In the genomic region with DNA sequence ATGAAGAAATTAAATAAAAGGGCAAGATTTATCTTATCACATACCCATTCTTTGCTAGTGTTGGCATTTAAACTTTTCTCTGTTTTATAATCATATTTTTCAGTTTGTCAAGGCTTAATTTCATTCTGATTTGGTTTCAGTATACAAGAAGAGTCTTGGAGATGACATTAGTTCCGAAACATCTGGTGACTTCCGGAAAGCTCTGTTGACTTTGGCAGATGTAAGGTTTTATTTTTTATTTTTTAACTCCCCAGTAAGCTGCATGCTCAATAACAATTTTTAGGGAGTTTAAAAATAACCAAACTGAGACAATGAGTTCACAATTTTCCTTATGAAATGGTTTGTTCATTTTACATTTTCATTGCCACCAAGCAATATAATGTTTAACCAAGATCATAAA, we compare ENCODE assay signal across 19 cellular contexts. TPM values are rescaled to one million over a fixed set of nuclear protein-coding genes. Genes with fewer than 3 reads are reported as not detected.
DNase-seq lines count a peak whose midpoint lies in the region; ATAC-seq, FAIRE-seq and TF ChIP-seq lines count a peak whose summit lies in the region.
"Had no signal": no experiment of that assay in that cellular context is flagged by ENCODE, and none has a peak within 500 bp of the region (broad histone marks: within the 10 kb centered on the region; RNA-seq: fewer than 3 reads in every experiment).

No MANE protein-coding gene starts in this region.

- no peak overlapping the region for H3K4me3 ChIP-seq in esophagus squamous epithelium
- H3K4me3 ChIP-seq in keratinocyte (ENCODE audit: control insufficient read depth in 2 of 3, extremely low read depth in 1 of 3, insufficient read depth in 2 of 3, low read depth in 1 of 3, low read length in 3 of 3), result no peak overlapping the region
- H3K4me3 ChIP-seq in skeletal muscle tissue (ENCODE audit: low read length in 3 of 3), result no peak overlapping the region
- H3K4me3 ChIP-seq: GM12878, HAP-1 had no signal

- H3K27me3 ChIP-seq in esophagus squamous epithelium, result no peaks in the 10 kb centered on the region
- no peaks in the 10 kb centered on the region for H3K27me3 ChIP-seq in keratinocyte (ENCODE audit: control insufficient read depth, extremely low read depth, insufficient read depth, low read length)
- H3K27me3 ChIP-seq in skeletal muscle tissue (ENCODE audit: control insufficient read depth in 3 of 3, insufficient read depth in 3 of 3, low read length in 3 of 3), result no peaks in the 10 kb centered on the region

- H3K4me1 ChIP-seq in esophagus squamous epithelium (peaks cover 0 to 23% (median 0%) of the 10 kb centered on the region in 3 donors), keratinocyte (ENCODE audit: control insufficient read depth, extremely low read depth, insufficient read depth, low read length) (peaks cover 10% of the 10 kb centered on the region), skeletal muscle tissue (ENCODE audit: control insufficient read depth in 3 of 3, insufficient read depth in 3 of 3, low read length in 3 of 3) (peaks cover 0 to 5% (median 4%) of the 10 kb centered on the region in 3 donors)

- H3K27ac Mint-ChIP-seq in activated T-helper 2 cell treated with anti-CD3 and anti-CD28 coated beads, Interferon-gamma antibody, Interleukin-2, Interleukin-4, amounts not matched to agents 10 μg/mL and 5 μg/mL and 100 μg/mL, durations not matched to agents 14 hours and 24 hours and 36 hours, result no peak overlapping the region
- no peak overlapping the region for H3K27ac Mint-ChIP-seq in stimulated activated naive CD8-positive, alpha-beta T cell treated with anti-CD3 and anti-CD28 coated beads, Interleukin-15, amount 100 ng/mL, for 72 hours
- H3K27ac Mint-ChIP-seq in activated CD8-positive, alpha-beta T cell treated with anti-CD3 and anti-CD28 coated beads for 36 hours, result no peak overlapping the region
- H3K27ac Mint-ChIP-seq: CD14-positive monocyte had no signal

- FAIRE-seq in keratinocyte (lab: Jason Lieb, UNC), result no peak

- no peaks in the 10 kb centered on the region for H3K4me1 Mint-ChIP-seq in activated T-helper 2 cell treated with anti-CD3 and anti-CD28 coated beads, Interferon-gamma antibody, Interleukin-2, Interleukin-4, amounts not matched to agents 10 μg/mL and 5 μg/mL and 100 μg/mL, durations not matched to agents 14 hours and 24 hours and 36 hours (ENCODE audit: low read depth)
- H3K4me1 Mint-ChIP-seq in stimulated activated naive CD8-positive, alpha-beta T cell treated with anti-CD3 and anti-CD28 coated beads, Interleukin-15, amount 100 ng/mL, for 72 hours, result no peaks in the 10 kb centered on the region
- H3K4me1 Mint-ChIP-seq in activated CD8-positive, alpha-beta T cell treated with anti-CD3 and anti-CD28 coated beads for 36 hours (ENCODE audit: low read depth), result no peaks in the 10 kb centered on the region
- H3K4me1 Mint-ChIP-seq: CD14-positive monocyte had no signal

- no peaks in the 10 kb centered on the region for H3K36me3 Mint-ChIP-seq in activated T-helper 2 cell treated with anti-CD3 and anti-CD28 coated beads, Interferon-gamma antibody, Interleukin-2, Interleukin-4, amounts not matched to agents 10 μg/mL and 5 μg/mL and 100 μg/mL, durations not matched to agents 14 hours and 24 hours and 36 hours (ENCODE audit: low read depth)
- H3K36me3 Mint-ChIP-seq in activated CD8-positive, alpha-beta T cell treated with anti-CD3 and anti-CD28 coated beads for 36 hours (ENCODE audit: low read depth), result no peaks in the 10 kb centered on the region
- H3K36me3 Mint-ChIP-seq: CD14-positive monocyte had no signal

- ATAC-seq in Right ventricle myocardium superior (ENCODE audit: poor library complexity), result peak; percentile 54
- no peak for ATAC-seq in left cardiac atrium
- ATAC-seq in stimulated activated naive CD8-positive, alpha-beta T cell treated with anti-CD3 and anti-CD28 coated beads, Interleukin-15, amount 100 ng/mL, for 72 hours, result no peak
- ATAC-seq in activated CD8-positive, alpha-beta T cell treated with anti-CD3 and anti-CD28 coated beads for 36 hours, result no peak

- TF ChIP-seq CTCF in esophagus squamous epithelium (IDR thresholded peaks at IDR 0.05) (no peak), keratinocyte (optimal IDR thresholded peaks at IDR 0.05 in 1 of 3, IDR thresholded peaks at IDR 0.05 in 1 of 3, conservative IDR thresholded peaks at IDR 0.05 in 1 of 3; ENCODE audit: extremely low read depth in 1 of 3, insufficient read depth in 2 of 3, low read length in 3 of 3) (no peak)
- no peak for TF ChIP-seq CTCF in activated CD8-positive, alpha-beta T cell treated with anti-CD3 and anti-CD28 coated beads for 36 hours (IDR thresholded peaks at IDR 0.05)

- no peak overlapping the region for H3K4me3 Mint-ChIP-seq in activated T-helper 2 cell treated with anti-CD3 and anti-CD28 coated beads, Interferon-gamma antibody, Interleukin-2, Interleukin-4, amounts not matched to agents 10 μg/mL and 5 μg/mL and 100 μg/mL, durations not matched to agents 14 hours and 24 hours and 36 hours (ENCODE audit: low read depth)
- H3K4me3 Mint-ChIP-seq in stimulated activated naive CD8-positive, alpha-beta T cell treated with anti-CD3 and anti-CD28 coated beads, Interleukin-15, amount 100 ng/mL, for 72 hours, result no peak overlapping the region
- no peak overlapping the region for H3K4me3 Mint-ChIP-seq in activated CD8-positive, alpha-beta T cell treated with anti-CD3 and anti-CD28 coated beads for 36 hours
- H3K4me3 Mint-ChIP-seq: CD14-positive monocyte had no signal

- peak overlapping the region in 3 of 4 donors; percentile 44 to 75 (median 61) for H3K27ac ChIP-seq in esophagus squamous epithelium
- H3K27ac ChIP-seq in keratinocyte (ENCODE audit: control insufficient read depth, insufficient read depth, low read length), result peak overlapping the region; percentile 73
- peak overlapping the region; percentile 50 for H3K27ac ChIP-seq in skeletal muscle tissue (ENCODE audit: low read depth, low read length)

- H3K9ac ChIP-seq in keratinocyte (ENCODE audit: control insufficient read depth, extremely low read depth, insufficient read depth, low read length) (no peak overlapping the region), skeletal muscle tissue (ENCODE audit: low read depth in 1 of 3, low read length in 3 of 3) (no peak overlapping the region)

- H3K9me3 Mint-ChIP-seq in activated T-helper 2 cell treated with anti-CD3 and anti-CD28 coated beads, Interferon-gamma antibody, Interleukin-2, Interleukin-4, amounts not matched to agents 10 μg/mL and 5 μg/mL and 100 μg/mL, durations not matched to agents 14 hours and 24 hours and 36 hours, result no peaks in the 10 kb centered on the region
- no peaks in the 10 kb centered on the region for H3K9me3 Mint-ChIP-seq in stimulated activated naive CD8-positive, alpha-beta T cell treated with anti-CD3 and anti-CD28 coated beads, Interleukin-15, amount 100 ng/mL, for 72 hours
- no peaks in the 10 kb centered on the region for H3K9me3 Mint-ChIP-seq in activated CD8-positive, alpha-beta T cell treated with anti-CD3 and anti-CD28 coated beads for 36 hours
- H3K9me3 Mint-ChIP-seq: CD14-positive monocyte had no signal

- CTCF ChIA-PET in activated CD8-positive, alpha-beta T cell treated with anti-CD3 and anti-CD28 coated beads for 36 hours (lab: Charles Lee), result interaction anchor here (0.9 to 2.1 kb wide), 5 partner anchors 15 to 272 kb away, joined by 3 to 5 read pairs (median 5); no protein-coding TSS in a partner anchor

- no peak overlapping the region for H3K4me2 ChIP-seq in keratinocyte (ENCODE audit: control insufficient read depth, extremely low read depth, insufficient read depth, low read depth, low read length)

- H2AFZ ChIP-seq in keratinocyte (ENCODE audit: control insufficient read depth, low read length), result no peak overlapping the region

- H4K20me1 ChIP-seq in keratinocyte (ENCODE audit: control insufficient read depth, extremely low read depth, insufficient read depth, low read length), result no peaks in the 10 kb centered on the region

- peaks cover 0 to 10% (median 0%) of the 10 kb centered on the region in 3 donors for H3K36me3 ChIP-seq in esophagus squamous epithelium
- H3K36me3 ChIP-seq in keratinocyte (ENCODE audit: control insufficient read depth in 2 of 2, extremely low read depth in 1 of 2, insufficient read depth in 2 of 2, low read length in 2 of 2), result peaks cover 37 to 42% of the 10 kb centered on the region in 2 experiments
- no peaks in the 10 kb centered on the region for H3K36me3 ChIP-seq in skeletal muscle tissue (ENCODE audit: control insufficient read depth in 3 of 3, insufficient read depth in 3 of 3, low read length in 3 of 3)
- H3K36me3 ChIP-seq: HAP-1 had no signal

- H3K9me1 ChIP-seq in keratinocyte (ENCODE audit: control insufficient read depth, extremely low read depth, insufficient read depth, low read length), result no peaks in the 10 kb centered on the region

- DNase-seq in Right ventricle myocardium superior (no peak), left cardiac atrium (no peak), esophagus squamous epithelium (lab: John Stamatoyannopoulos, UW) (no peak), keratinocyte (ENCODE audit: low read depth, low spot score) (no peak)
- DNase-seq in activated T-helper 2 cell treated with anti-CD3 and anti-CD28 coated beads, Interferon-gamma antibody, Interleukin-2, Interleukin-4, amounts not matched to agents 10 μg/mL and 5 μg/mL and 100 μg/mL, durations not matched to agents 14 hours and 24 hours and 36 hours (ENCODE audit: low spot score), result no peak
- DNase-seq in stimulated activated naive CD8-positive, alpha-beta T cell treated with anti-CD3 and anti-CD28 coated beads, Interleukin-15, amount 100 ng/mL, for 72 hours, result no peak
- no peak for DNase-seq in activated CD8-positive, alpha-beta T cell treated with anti-CD3 and anti-CD28 coated beads for 36 hours
- DNase-seq: Caco-2, IMR-90, Kasumi-1, NCI-H1417, NCI-H1930, NCI-H2171, NCI-H446 treated with DMSO at 0.1 percent for 48 hours, NCI-H748 treated with DMSO at 0.1 percent for 48 hours had no signal

- WGBS in esophagus squamous epithelium, 2 donors, result 69 to 70% methylated on average over 2 of the region's 2 CpGs

- dilution Hi-C loops in keratinocyte (cut with MboI; ENCODE audit: extremely low pct_ligation_motif_present, low sequenced_read_pairs), result no loop called here

- POLR2A ChIA-PET in activated CD8-positive, alpha-beta T cell treated with anti-CD3 and anti-CD28 coated beads for 36 hours (lab: Charles Lee), result no interaction called here

- H3K9me3 ChIP-seq in esophagus squamous epithelium (no peaks in the 10 kb centered on the region), keratinocyte (ENCODE audit: control insufficient read depth, low read depth, low read length) (no peaks in the 10 kb centered on the region), skeletal muscle tissue (ENCODE audit: control insufficient read depth in 3 of 3, low read length in 3 of 3) (no peaks in the 10 kb centered on the region)
- H3K9me3 ChIP-seq: Caco-2, HAP-1 had no signal

- H3K79me2 ChIP-seq in keratinocyte (ENCODE audit: control insufficient read depth, insufficient read depth, low read length), result no peaks in the 10 kb centered on the region

- intact Hi-C loops in Right ventricle myocardium superior (cut with DNase I), result no loop called here
- intact Hi-C loops in left cardiac atrium (cut with DNase I), result no loop called here
- intact Hi-C loops in esophagus squamous epithelium (cut with DNase I), result no loop called here
- intact Hi-C loops in activated T-helper 2 cell treated with anti-CD3 and anti-CD28 coated beads, Interferon-gamma antibody, Interleukin-2, Interleukin-4, amounts not matched to agents 10 μg/mL and 5 μg/mL and 100 μg/mL, durations not matched to agents 14 hours and 24 hours and 36 hours (cut with micrococcal nuclease), result loop anchor here (5.0 kb wide), 1 partner anchor 271 kb away; no protein-coding TSS in a partner anchor
- intact Hi-C loops in activated CD8-positive, alpha-beta T cell treated with anti-CD3 and anti-CD28 coated beads for 36 hours (cut with micrococcal nuclease), result no loop called here

- TF ChIP-seq POLR2A in esophagus squamous epithelium (IDR thresholded peaks at IDR 0.05), result no peak

- peaks cover 16% of the 10 kb centered on the region for H3K27me3 Mint-ChIP-seq in activated T-helper 2 cell treated with anti-CD3 and anti-CD28 coated beads, Interferon-gamma antibody, Interleukin-2, Interleukin-4, amounts not matched to agents 10 μg/mL and 5 μg/mL and 100 μg/mL, durations not matched to agents 14 hours and 24 hours and 36 hours (ENCODE audit: low read depth)
- no peaks in the 10 kb centered on the region for H3K27me3 Mint-ChIP-seq in stimulated activated naive CD8-positive, alpha-beta T cell treated with anti-CD3 and anti-CD28 coated beads, Interleukin-15, amount 100 ng/mL, for 72 hours
- peaks cover 2% of the 10 kb centered on the region for H3K27me3 Mint-ChIP-seq in activated CD8-positive, alpha-beta T cell treated with anti-CD3 and anti-CD28 coated beads for 36 hours

RNA-seq across cellular contexts. Expression of gene ANXA3, which starts 39.8 kb away (rescaled TPM):
- total RNA-seq in Right ventricle myocardium superior (41.4 TPM), left cardiac atrium (10 to 100 TPM; 27.1 to 59.2 TPM), esophagus squamous epithelium (10 to 100 TPM; 45.7 to 84.9 (median 61.1) TPM), skeletal muscle tissue (14.6 TPM)
- 380 to 463 TPM (median 425 TPM) in 3 replicates for polyA plus RNA-seq in keratinocyte
- polyA plus RNA-seq in keratinocyte (2011; ENCODE audit: low read depth), result 679 TPM
- polyA plus RNA-seq in keratinocyte (2011; cell fraction: cytosol; rRNA removed), result 369 and 514 TPM in 2 replicates
- 557 and 580 TPM in 2 replicates for polyA plus RNA-seq in keratinocyte (2011; cell fraction: nucleus; rRNA removed)
- polyA plus RNA-seq in keratinocyte (2012; ENCODE audit: low replicate concordance), result 338 and 353 TPM in 2 replicates
- polyA minus RNA-seq in keratinocyte, result 216 to 447 TPM (median 401 TPM) in 3 replicates
- 357 TPM for polyA minus RNA-seq in keratinocyte (2011; cell fraction: cytosol; rRNA and poly(A)+ RNA removed)
- 169 and 263 TPM in 2 replicates for polyA minus RNA-seq in keratinocyte (2011; cell fraction: nucleus; rRNA and poly(A)+ RNA removed)
- not detected in 2 replicates for total RNA-seq in activated T-helper 2 cell treated with anti-CD3 and anti-CD28 coated beads, Interferon-gamma antibody, Interleukin-2, Interleukin-4, amounts not matched to agents 10 μg/mL and 5 μg/mL and 100 μg/mL, durations not matched to agents 14 hours and 24 hours and 36 hours
- total RNA-seq in activated CD8-positive, alpha-beta T cell treated with anti-CD3 and anti-CD28 coated beads for 36 hours, result under 1 TPM; 0.63 to 0.90 TPM
